In the genomic region with DNA sequence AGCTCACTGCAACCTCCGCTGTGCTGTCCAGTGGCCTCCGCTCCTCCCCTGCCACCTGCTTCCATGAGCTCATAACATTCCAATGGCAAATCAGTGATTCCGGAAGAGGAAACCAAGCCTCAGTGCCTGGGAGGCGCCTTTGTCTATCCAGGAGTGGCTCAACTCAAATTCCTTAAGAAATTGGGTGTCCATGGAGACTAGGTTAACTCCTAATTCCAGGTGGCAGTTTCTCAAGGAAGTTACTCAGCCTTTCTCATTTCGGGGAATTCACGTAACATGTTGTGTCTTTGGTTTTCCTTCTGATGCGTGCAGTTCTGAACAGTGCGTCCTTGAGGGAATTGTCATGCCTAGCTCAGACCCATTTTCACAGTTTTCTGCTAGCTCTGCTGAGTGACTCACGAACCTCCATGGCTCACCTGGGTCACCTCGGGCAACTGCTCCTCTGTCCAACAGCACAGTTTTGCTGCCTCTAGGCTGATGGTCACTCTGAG, we compare ENCODE assay signal across 19 cellular contexts.
"Had no signal": no experiment of that assay in that cellular context is flagged by ENCODE, and none has a peak within 500 bp of the region (broad histone marks: within the 10 kb centered on the region; RNA-seq: fewer than 3 reads in every experiment).

No MANE protein-coding gene starts in this region.

- H3K27ac Mint-ChIP-seq: activated CD4-positive, alpha-beta memory T cell treated with anti-CD3 and anti-CD28 coated beads, Interleukin-2, amount 10 ng/mL, durations not matched to agents 7 days and 5 days; activated CD4-positive, alpha-beta T cell treated with anti-CD3 and anti-CD28 coated beads for 36 hours; activated naive CD4-positive, alpha-beta T cell treated with anti-CD3 and anti-CD28 coated beads, Interleukin-2, amount 50 U/mL, for 24 hours; naive B cell; T-helper 17 cell had no signal

- H3K36me3 Mint-ChIP-seq: activated naive CD4-positive, alpha-beta T cell treated with anti-CD3 and anti-CD28 coated beads, Interleukin-2, amount 50 U/mL, for 24 hours; naive B cell had no signal

- H3K9me3 ChIP-seq: adrenal gland, lower lobe of right lung, pancreas, transverse colon had no signal

- DNase-seq: activated CD4-positive, alpha-beta memory T cell treated with anti-CD3 and anti-CD28 coated beads, Interleukin-2, amount 10 ng/mL, durations not matched to agents 7 days and 5 days; activated CD4-positive, alpha-beta T cell treated with anti-CD3 and anti-CD28 coated beads for 36 hours; activated effector memory CD4-positive, alpha-beta T cell treated with anti-CD3 and anti-CD28 coated beads, Interleukin-2, amount 50 U/mL, for 16 hours; activated T-cell treated with anti-CD3 and anti-CD28 coated beads, Interleukin-2, amount 50 U/mL, for 4 hours; adrenal gland; central memory CD4-positive, alpha-beta T cell; foreskin melanocyte; lower lobe of right lung; naive B cell; retina; stimulated activated CD4-positive, alpha-beta T cell treated with anti-CD3 and anti-CD28 coated beads, Interleukin-15, amount 100 ng/mL, for 24 hours; stimulated activated CD4-positive, alpha-beta T cell treated with anti-CD3 and anti-CD28 coated beads, Interleukin-4, amount 100 ng/mL, for 24 hours; stimulated activated naive CD4-positive, alpha-beta T cell; T-helper 17 cell; transverse colon had no signal

- H3K27ac ChIP-seq: adrenal gland, coronary artery, lower lobe of right lung, pancreas, skin epidermis, transverse colon had no signal

- H3K27me3 ChIP-seq: adrenal gland, pancreas, transverse colon had no signal

- H3K36me3 ChIP-seq: adrenal gland, lower lobe of right lung, pancreas, transverse colon had no signal

- H3K4me1 Mint-ChIP-seq: activated CD4-positive, alpha-beta memory T cell treated with anti-CD3 and anti-CD28 coated beads, Interleukin-2, amount 10 ng/mL, durations not matched to agents 7 days and 5 days; activated CD4-positive, alpha-beta T cell treated with anti-CD3 and anti-CD28 coated beads for 36 hours; activated naive CD4-positive, alpha-beta T cell treated with anti-CD3 and anti-CD28 coated beads, Interleukin-2, amount 50 U/mL, for 24 hours; naive B cell; T-helper 17 cell had no signal

- H3K4me3 Mint-ChIP-seq: activated CD4-positive, alpha-beta memory T cell treated with anti-CD3 and anti-CD28 coated beads, Interleukin-2, amount 10 ng/mL, durations not matched to agents 7 days and 5 days; activated CD4-positive, alpha-beta T cell treated with anti-CD3 and anti-CD28 coated beads for 36 hours; activated naive CD4-positive, alpha-beta T cell treated with anti-CD3 and anti-CD28 coated beads, Interleukin-2, amount 50 U/mL, for 24 hours; activated T-cell treated with anti-CD3 and anti-CD28 coated beads, Interleukin-2, amount 50 U/mL, for 4 hours; naive B cell; T-helper 17 cell had no signal

- H3K4me1 ChIP-seq: adrenal gland, lower lobe of right lung, pancreas, transverse colon had no signal

- H3K4me3 ChIP-seq: adrenal gland, coronary artery, lower lobe of right lung, pancreas, skin epidermis, transverse colon had no signal

- H3K9me3 Mint-ChIP-seq: activated naive CD4-positive, alpha-beta T cell treated with anti-CD3 and anti-CD28 coated beads, Interleukin-2, amount 50 U/mL, for 24 hours; activated T-cell treated with anti-CD3 and anti-CD28 coated beads, Interleukin-2, amount 50 U/mL, for 4 hours had no signal

- H3K27me3 Mint-ChIP-seq: activated CD4-positive, alpha-beta memory T cell treated with anti-CD3 and anti-CD28 coated beads, Interleukin-2, amount 10 ng/mL, durations not matched to agents 7 days and 5 days had no signal
